In the genomic region with DNA sequence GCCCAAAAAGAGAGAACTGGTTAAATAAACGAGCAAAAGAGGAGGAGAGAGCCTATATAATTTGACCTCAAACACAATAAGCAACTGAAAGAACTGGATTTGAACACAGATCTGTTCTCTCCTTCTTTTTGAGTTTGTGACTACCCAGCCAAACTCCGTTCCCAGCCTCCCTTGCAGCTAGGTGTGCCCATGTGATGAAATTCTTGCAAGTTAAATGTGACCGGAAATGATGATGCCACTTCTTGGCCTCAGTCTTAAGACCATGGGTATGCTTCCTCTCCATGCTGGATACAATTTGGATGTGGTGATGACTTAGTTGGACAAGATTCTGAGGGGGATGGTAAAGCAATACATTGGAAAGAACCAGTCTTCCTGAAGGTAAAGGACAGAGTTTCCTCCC, we compare ENCODE assay signal across 26 cellular contexts.
DNase-seq lines count a peak whose midpoint lies in the region; ATAC-seq, FAIRE-seq and TF ChIP-seq lines count a peak whose summit lies in the region.
"Had no signal": no experiment of that assay in that cellular context is flagged by ENCODE, and none has a peak within 500 bp of the region (broad histone marks: within the 10 kb centered on the region; RNA-seq: fewer than 3 reads in every experiment).

No MANE protein-coding gene starts in this region.

- POLR2A ChIA-PET in activated CD4-positive, alpha-beta T cell treated with anti-CD3 and anti-CD28 coated beads for 36 hours (lab: Charles Lee): interaction anchor here (0.5 kb wide), 1 partner anchor 679 kb away, joined by 4 read pairs; no protein-coding TSS in a partner anchor
- POLR2A ChIA-PET in K562 (lab: Yijun Ruan, JAX): no interaction called here

- no peak overlapping the region for H3K4me3 Mint-ChIP-seq in activated CD4-positive, alpha-beta T cell treated with anti-CD3 and anti-CD28 coated beads for 36 hours
- H3K4me3 Mint-ChIP-seq in stimulated activated naive CD8-positive, alpha-beta T cell treated with anti-CD3 and anti-CD28 coated beads, Interleukin-15, Interleukin-2, amounts not matched to agents 100 ng/mL and 50 ng/mL, for 24 hours: no peak overlapping the region
- H3K4me3 Mint-ChIP-seq: CD8-positive, alpha-beta T cell; GM23338 had no signal

- intact Hi-C loops in activated CD4-positive, alpha-beta T cell treated with anti-CD3 and anti-CD28 coated beads for 36 hours (cut with DNase I, micrococcal nuclease): loop anchor here (5.0 to 10.0 kb wide), 4 partner anchors 102 to 1188 kb away; a partner anchor contains a TSS
- intact Hi-C loops in K562 (cut with micrococcal nuclease): loop anchor here (10.0 kb wide), 1 partner anchor 360 kb away; no protein-coding TSS in a partner anchor

- no peaks in the 10 kb centered on the region for H3K27me3 Mint-ChIP-seq in activated CD4-positive, alpha-beta T cell treated with anti-CD3 and anti-CD28 coated beads for 36 hours
- no peaks in the 10 kb centered on the region for H3K27me3 Mint-ChIP-seq in stimulated activated naive CD8-positive, alpha-beta T cell treated with anti-CD3 and anti-CD28 coated beads, Interleukin-15, Interleukin-2, amounts not matched to agents 100 ng/mL and 50 ng/mL, for 24 hours

- H3K36me3 ChIP-seq in K562 (ENCODE audit: control insufficient read depth, insufficient read depth, low read length): no peaks in the 10 kb centered on the region
- H3K36me3 ChIP-seq: Peyer's patch, upper lobe of left lung had no signal

- peaks cover 2% of the 10 kb centered on the region; the same call in 1 of the 2 replicates for H3K9me3 ChIP-seq in K562 (replicated peaks; ENCODE audit: control insufficient read depth, insufficient read depth, low read depth, low read length)
- H3K9me3 ChIP-seq: Peyer's patch had no signal

- H3K4me1 ChIP-seq in K562 (replicated peaks in 1 of 2; ENCODE audit: control insufficient read depth in 2 of 2, insufficient read depth in 2 of 2, low read length in 2 of 2): peaks cover 0 to 4% of the 10 kb centered on the region in 2 experiments; a peak in 2 of 5 replicates

- no peaks in the 10 kb centered on the region for H3K79me2 ChIP-seq in K562 (ENCODE audit: control insufficient read depth, insufficient read depth, low read length)

- peaks cover 17% of the 10 kb centered on the region for H3K9me3 Mint-ChIP-seq in activated CD4-positive, alpha-beta T cell treated with anti-CD3 and anti-CD28 coated beads for 36 hours (ENCODE audit: low read depth)
- H3K9me3 Mint-ChIP-seq in stimulated activated naive CD8-positive, alpha-beta T cell treated with anti-CD3 and anti-CD28 coated beads, Interleukin-15, Interleukin-2, amounts not matched to agents 100 ng/mL and 50 ng/mL, for 24 hours: peaks cover 16% of the 10 kb centered on the region

- no peak for ATAC-seq in activated CD4-positive, alpha-beta T cell treated with anti-CD3 and anti-CD28 coated beads for 36 hours
- ATAC-seq in stimulated activated naive CD8-positive, alpha-beta T cell treated with anti-CD3 and anti-CD28 coated beads, Interleukin-15, Interleukin-2, amounts not matched to agents 100 U/mL and 50 U/mL, for 24 hours: no peak
- no peak for ATAC-seq in K562
- no peak for ATAC-seq in GM21786 (IDR thresholded peaks at IDR 0.05; ENCODE audit: unreplicated experiment)
- ATAC-seq in omental fat pad (ENCODE audit: low FRiP score): no peak
- ATAC-seq: CD8-positive, alpha-beta T cell; GM23338 had no signal

- H3K4me2 ChIP-seq in K562 (ENCODE audit: insufficient read depth, low read length): no peak overlapping the region
- H3K4me2 ChIP-seq: GM23338 had no signal

- no peak for TF ChIP-seq CTCF in K562 (IDR thresholded peaks at IDR 0.05 in 2 of 3, conservative IDR thresholded peaks at IDR 0.05 in 1 of 3; ENCODE audit: insufficient read depth in 2 of 3, low read depth in 1 of 3, low read length in 3 of 3)
- TF ChIP-seq CTCF in omental fat pad (IDR thresholded peaks at IDR 0.05): no peak

- no peak for TF ChIP-seq POLR2A in K562 (conservative IDR thresholded peaks at IDR 0.05)

- no TSS peak for BruUV-seq in K562 (replicated peaks; lab: Mats Ljungman, UMichigan)

- TF ChIP-seq EP300 in K562 (IDR thresholded peaks at IDR 0.05; ENCODE audit: low read length): no peak

- peaks cover 15% of the 10 kb centered on the region for H3K36me3 Mint-ChIP-seq in activated CD4-positive, alpha-beta T cell treated with anti-CD3 and anti-CD28 coated beads for 36 hours (ENCODE audit: low read depth)
- peaks cover 3% of the 10 kb centered on the region for H3K36me3 Mint-ChIP-seq in stimulated activated naive CD8-positive, alpha-beta T cell treated with anti-CD3 and anti-CD28 coated beads, Interleukin-15, Interleukin-2, amounts not matched to agents 100 ng/mL and 50 ng/mL, for 24 hours (ENCODE audit: low read depth)
- H3K36me3 Mint-ChIP-seq: CD8-positive, alpha-beta T cell had no signal

- H3K27ac Mint-ChIP-seq in activated CD4-positive, alpha-beta T cell treated with anti-CD3 and anti-CD28 coated beads for 36 hours: peak overlapping the region; percentile 85
- peak overlapping the region; percentile 88 for H3K27ac Mint-ChIP-seq in stimulated activated naive CD8-positive, alpha-beta T cell treated with anti-CD3 and anti-CD28 coated beads, Interleukin-15, Interleukin-2, amounts not matched to agents 100 ng/mL and 50 ng/mL, for 24 hours
- H3K27ac Mint-ChIP-seq: CD8-positive, alpha-beta T cell; GM23338 had no signal

- H3K4me1 Mint-ChIP-seq in activated CD4-positive, alpha-beta T cell treated with anti-CD3 and anti-CD28 coated beads for 36 hours: peaks cover 68% of the 10 kb centered on the region
- H3K4me1 Mint-ChIP-seq in stimulated activated naive CD8-positive, alpha-beta T cell treated with anti-CD3 and anti-CD28 coated beads, Interleukin-15, Interleukin-2, amounts not matched to agents 100 ng/mL and 50 ng/mL, for 24 hours (ENCODE audit: low read depth): peaks cover 64% of the 10 kb centered on the region

- CTCF ChIA-PET in activated CD4-positive, alpha-beta T cell treated with anti-CD3 and anti-CD28 coated beads for 36 hours (lab: Charles Lee): interaction anchor here (1.1 kb wide), 1 partner anchor 13 kb away, joined by 3 read pairs; no protein-coding TSS in a partner anchor
- CTCF ChIA-PET in K562 (lab: Yijun Ruan, JAX; ENCODE audit: low intra/inter-chr PET ratio): no interaction called here

- no peak overlapping the region for H2AFZ ChIP-seq in K562 (ENCODE audit: low read depth, low read length)
- H2AFZ ChIP-seq: GM23338 had no signal

- H3K27ac ChIP-seq in K562 (ENCODE audit: extremely low read depth, low read depth, low read length): no peak overlapping the region
- H3K27ac ChIP-seq: Peyer's patch, upper lobe of left lung had no signal

- no peaks in the 10 kb centered on the region for H4K20me1 ChIP-seq in K562 (replicated peaks; ENCODE audit: control insufficient read depth, insufficient read depth, low read length)

- WGBS in K562 (ENCODE audit: insufficient coverage, low coverage, missing lambda C conversion rate): 5% methylated on average over 3 of the region's 3 CpGs

- no peak for DNase-seq in activated CD4-positive, alpha-beta T cell treated with anti-CD3 and anti-CD28 coated beads for 36 hours
- DNase-seq in activated CD4-positive, alpha-beta T cell treated with anti-CD3 and anti-CD28 coated beads, Interleukin-2, amount 50 U/mL, for 48 hours: no peak
- DNase-seq in stimulated activated naive CD8-positive, alpha-beta T cell treated with anti-CD3 and anti-CD28 coated beads, Interleukin-15, Interleukin-2, amounts not matched to agents 100 U/mL and 50 U/mL, for 24 hours: no peak
- DNase-seq in K562 (ENCODE audit: extremely low read depth in 1 of 4, low spot score in 3 of 4): no peak
- DNase-seq in NCI-H1417 treated with DMSO at 0.1 percent for 48 hours (lab: John Stamatoyannopoulos, UW): no peak
- no peak for DNase-seq in omental fat pad (ENCODE audit: low spot score)
- DNase-seq: 8988T; activated CD4-positive, alpha-beta T cell treated with anti-CD3 and anti-CD28 coated beads for 1 hour; AML-193; CD8-positive, alpha-beta T cell; cerebellar nuclear complex; dorsolateral prefrontal cortex; glutamatergic neuron; MV-4-11; NCI-H510A treated with DMSO at 0.1 percent for 48 hours; NK-92 treated with Interleukin-12 subunit alpha and Interleukin-12 subunit beta, amount 100 ng/mL, for 24 hours; Peyer's patch; stimulated activated CD8-positive, alpha-beta memory T cell treated with anti-CD3 and anti-CD28 coated beads, Interleukin-4, amount 100 ng/mL, for 48 hours; substantia nigra; upper lobe of left lung had no signal

- no peaks in the 10 kb centered on the region for H3K9me1 ChIP-seq in K562 (ENCODE audit: control insufficient read depth, insufficient read depth, low read length)

- no peak for FAIRE-seq in K562 (lab: Jason Lieb, UNC)
- FAIRE-seq: endothelial cell of umbilical vein, GM18507, TTC549 had no signal

- no peak overlapping the region for H3K4me3 ChIP-seq in K562
- H3K4me3 ChIP-seq: dorsolateral prefrontal cortex, GM23338, Peyer's patch, upper lobe of left lung had no signal

- H3K9ac ChIP-seq in K562 (ENCODE audit: insufficient read depth in 1 of 2, low read depth in 2 of 2, low read length in 2 of 2): no peak overlapping the region

- in situ Hi-C loops in K562 (cut with MboI): no loop called here

- no peak for TF ChIP-seq RAD21 in K562 (CRISPR knock-in tag; conservative IDR thresholded peaks at IDR 0.05 in 1 of 2, IDR thresholded peaks at IDR 0.05 in 1 of 2)

- H3K27me3 ChIP-seq in K562 (ENCODE audit: control insufficient read depth in 2 of 2, insufficient read depth in 2 of 2, low read length in 2 of 2): 0 out of 5 replicates have a peak, but pooled peaks cover 0 to 3% of the 10 kb centered on the region in 2 experiments
- H3K27me3 ChIP-seq: dorsolateral prefrontal cortex, Peyer's patch, upper lobe of left lung had no signal

TF ChIP-seq in K562, 482 proteins besides CTCF, POLR2A, EP300 and RAD21 (continues in another document):
- TF ChIP-seq GTF2F1 (IDR thresholded peaks at IDR 0.05; ENCODE audit: low read depth, low read length) (no peak), GATAD2A (IDR thresholded peaks at IDR 0.05) (no peak), ZKSCAN1 (IDR thresholded peaks at IDR 0.05; ENCODE audit: low read depth, low read length) (peak; percentile 55; the same call in 1 of the 2 replicates), MEF2D (tag; conservative IDR thresholded peaks at IDR 0.05; ENCODE audit: low read depth) (no peak), CBX3 (IDR thresholded peaks at IDR 0.05; ENCODE audit: borderline replicate concordance in 1 of 2, low read length in 2 of 2) (0 out of 3 replicates have a peak, but pooled peaks of 1 of the 2 experiments have one; percentile 29), TRIM24 (IDR thresholded peaks at IDR 0.05) (peak; percentile 51 to 75; a peak in 2 of 4 replicates)
- TF ChIP-seq, protein P1, sequence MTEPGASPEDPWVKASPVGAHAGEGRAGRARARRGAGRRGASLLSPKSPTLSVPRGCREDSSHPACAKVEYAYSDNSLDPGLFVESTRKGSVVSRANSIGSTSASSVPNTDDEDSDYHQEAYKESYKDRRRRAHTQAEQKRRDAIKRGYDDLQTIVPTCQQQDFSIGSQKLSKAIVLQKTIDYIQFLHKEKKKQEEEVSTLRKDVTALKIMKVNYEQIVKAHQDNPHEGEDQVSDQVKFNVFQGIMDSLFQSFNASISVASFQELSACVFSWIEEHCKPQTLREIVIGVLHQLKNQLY (CRISPR knock-in tag; conservative IDR thresholded peaks at IDR 0.05): no peak
